16 cellular contexts compared by ENCODE assay signal in genomic region chr18:49839012-49839411, GRCh38. TPM values are rescaled to one million over a fixed set of nuclear protein-coding genes. Genes with fewer than 3 reads are reported as not detected.
DNase-seq lines count a peak whose midpoint lies in the region; ATAC-seq, FAIRE-seq and TF ChIP-seq lines count a peak whose summit lies in the region.
"Had no signal": no experiment of that assay in that cellular context is flagged by ENCODE, and none has a peak within 500 bp of the region (broad histone marks: within the 10 kb centered on the region; RNA-seq: fewer than 3 reads in every experiment).

No MANE protein-coding gene starts in this region.

- DNase-seq in ACHN (peak; percentile 70), HPDE6-E6E7 (ENCODE audit: extremely low spot score) (peak; percentile 90), bronchial epithelial cell (ENCODE audit: low read depth) (peak; percentile 99), kidney tubule cell (ENCODE audit: low spot score) (peak; percentile 94), NCI-H2029 (lab: John Stamatoyannopoulos, UW) (no peak)
- DNase-seq in central memory CD4-positive, alpha-beta T cell, result no peak
- DNase-seq in stimulated activated CD4-positive, alpha-beta T cell treated with anti-CD3 and anti-CD28 coated beads, Interleukin-4, amount 100 ng/mL, for 24 hours, result no peak
- DNase-seq: activated CD4-positive, alpha-beta T cell treated with anti-CD3 and anti-CD28 coated beads, Interleukin-2, amount 50 U/mL, for 4 hours; activated naive CD4-positive, alpha-beta T cell treated with anti-CD3 and anti-CD28 coated beads for 36 hours; CD4-positive, alpha-beta T cell; heart left ventricle; NCI-H1930; NCI-H510A treated with DMSO at 0.1 percent for 48 hours; SHP77 had no signal

- H3K27me3 ChIP-seq in bronchial epithelial cell (ENCODE audit: control insufficient read depth, insufficient read depth, low read length), result no peaks in the 10 kb centered on the region
- H3K27me3 ChIP-seq: heart left ventricle had no signal

- no peak overlapping the region for H3K4me3 ChIP-seq in bronchial epithelial cell (ENCODE audit: low read depth, low read length)
- H3K4me3 ChIP-seq: heart left ventricle, prostate gland had no signal

- no peak for TF ChIP-seq CTCF in bronchial epithelial cell (IDR thresholded peaks at IDR 0.05; ENCODE audit: insufficient read depth, low read length, severe bottlenecking)

- FAIRE-seq in bronchial epithelial cell (lab: Jason Lieb, UNC), result peak; percentile 97

- no peak for ATAC-seq in HG02798 (IDR thresholded peaks at IDR 0.05; ENCODE audit: poor library complexity, unreplicated experiment)
- ATAC-seq: heart left ventricle had no signal

- H3K36me3 ChIP-seq in bronchial epithelial cell (ENCODE audit: control insufficient read depth, insufficient read depth, low read length), result no peaks in the 10 kb centered on the region
- H3K36me3 ChIP-seq: heart left ventricle, prostate gland had no signal

- in situ Hi-C loops in ACHN (cut with HindIII; ENCODE audit: low pct_ligation_motif_present, low pct_unique_long_range_greater_than_20kb, low sequenced_read_pairs), result no loop called here

RNA-seq across cellular contexts. Expression of gene ACAA2, which starts 25.7 kb away (rescaled TPM):
- total RNA-seq in bronchial epithelial cell, result 10.3 and 11.0 TPM in 2 replicates

Comparison
In these comparisons a context has a peak if more than half of its experiments do, and no peak if none do; other contexts are left out.
1. DNase-seq: peak in ACHN (single experiment), HPDE6-E6E7 (single experiment), bronchial epithelial cell (single experiment) and kidney tubule cell (single experiment); none in central memory CD4-positive, alpha-beta T cell (single experiment), stimulated activated CD4-positive, alpha-beta T cell treated with anti-CD3 and anti-CD28 coated beads, Interleukin-4, amount 100 ng/mL, for 24 hours (single experiment) and NCI-H2029 (single experiment).